In genomic region chr15:68819451-68820204, GRCh38 we compare ENCODE assay signal across 8 cellular contexts. TPM values are rescaled to one million over a fixed set of nuclear protein-coding genes. Genes with fewer than 3 reads are reported as not detected.
A peak's percentile ranks its signal among the peaks of the same experiment; 100 is the strongest.
DNase-seq lines count a peak whose midpoint lies in the region; ATAC-seq and TF ChIP-seq lines count a peak whose summit lies in the region.

No MANE protein-coding gene starts in this region.

- H3K27me3 ChIP-seq in dorsolateral prefrontal cortex: no peaks in the 10 kb centered on the region
- H3K27me3 ChIP-seq in lower lobe of right lung (ENCODE audit: low read depth): no peaks in the 10 kb centered on the region

- H3K36me3 ChIP-seq in lower lobe of right lung: no peaks in the 10 kb centered on the region

- H3K9me3 Mint-ChIP-seq in activated CD4-positive, alpha-beta T cell treated with anti-CD3 and anti-CD28 coated beads, Interleukin-2, amount 10 ng/mL, durations not matched to agents 7 days and 5 days: no peaks in the 10 kb centered on the region
- no peaks in the 10 kb centered on the region for H3K9me3 Mint-ChIP-seq in stimulated activated effector memory CD8-positive, alpha-beta T cell treated with anti-CD3 and anti-CD28 coated beads, Interleukin-12 subunit alpha, Interleukin-12 subunit beta, amount 100 ng/mL, for 72 hours

- H3K4me3 ChIP-seq in dorsolateral prefrontal cortex (peak overlapping the region; percentile 68 to 99 (median 91)), lower lobe of right lung (peak overlapping the region; percentile 96)

- TF ChIP-seq CTCF in dorsolateral prefrontal cortex (IDR thresholded peaks at IDR 0.05 in 54 of 56, conservative IDR thresholded peaks at IDR 0.05 in 2 of 56; ENCODE audit: low read depth in 1 of 56, partially characterized antibody in 56 of 56) (no peak), lower lobe of right lung (IDR thresholded peaks at IDR 0.05) (no peak)

- no peaks in the 10 kb centered on the region for H3K27me3 Mint-ChIP-seq in activated CD4-positive, alpha-beta T cell treated with anti-CD3 and anti-CD28 coated beads, Interleukin-2, amount 10 ng/mL, durations not matched to agents 7 days and 5 days

- ATAC-seq in lower lobe of right lung (peak in 1 of 2 donors; percentile 3), GM21447 (IDR thresholded peaks at IDR 0.05; ENCODE audit: unreplicated experiment) (no peak)
- ATAC-seq in stimulated activated effector memory CD8-positive, alpha-beta T cell treated with anti-CD3 and anti-CD28 coated beads, Interleukin-12 subunit alpha, Interleukin-12 subunit beta, amount 100 ng/mL, for 72 hours: no peak

- POLR2A ChIA-PET in activated CD4-positive, alpha-beta T cell treated with anti-CD3 and anti-CD28 coated beads, Interleukin-2, amount 10 ng/mL, durations not matched to agents 7 days and 5 days (lab: Charles Lee): interaction anchor here (0.6 kb wide), 2 partner anchors 21 to 25 kb away, joined by 3 read pairs; no protein-coding TSS in a partner anchor

- H3K36me3 Mint-ChIP-seq in activated CD4-positive, alpha-beta T cell treated with anti-CD3 and anti-CD28 coated beads, Interleukin-2, amount 10 ng/mL, durations not matched to agents 7 days and 5 days (ENCODE audit: low read depth): peaks cover 22% of the 10 kb centered on the region
- peaks cover 45% of the 10 kb centered on the region for H3K36me3 Mint-ChIP-seq in stimulated activated effector memory CD8-positive, alpha-beta T cell treated with anti-CD3 and anti-CD28 coated beads, Interleukin-12 subunit alpha, Interleukin-12 subunit beta, amount 100 ng/mL, for 72 hours

- H3K4me1 ChIP-seq in lower lobe of right lung: peaks cover 37% of the 10 kb centered on the region

- peak overlapping the region; percentile 97 for H3K27ac Mint-ChIP-seq in activated CD4-positive, alpha-beta T cell treated with anti-CD3 and anti-CD28 coated beads, Interleukin-2, amount 10 ng/mL, durations not matched to agents 7 days and 5 days
- H3K27ac Mint-ChIP-seq in stimulated activated effector memory CD8-positive, alpha-beta T cell treated with anti-CD3 and anti-CD28 coated beads, Interleukin-12 subunit alpha, Interleukin-12 subunit beta, amount 100 ng/mL, for 72 hours: peak overlapping the region; percentile 99

- H3K27ac ChIP-seq in dorsolateral prefrontal cortex (peak overlapping the region; percentile 95 to 100 (median 99)), lower lobe of right lung (peak overlapping the region; percentile 99)

- no peaks in the 10 kb centered on the region for H3K9me3 ChIP-seq in lower lobe of right lung

- intact Hi-C loops in dorsolateral prefrontal cortex (cut with DNase I) (loop anchor here (2.0 to 10.0 kb wide), 6 partner anchors 23 to 635 kb away; partner anchors contain the start of gene RPLP1 (in 1 of the 2)), lower lobe of right lung (cut with DNase I) (no loop called here)

- CTCF ChIA-PET in activated CD4-positive, alpha-beta T cell treated with anti-CD3 and anti-CD28 coated beads, Interleukin-2, amount 10 ng/mL, durations not matched to agents 7 days and 5 days (lab: Charles Lee): interaction anchor here (0.6 to 1.7 kb wide), 4 partner anchors 9 to 63 kb away, joined by 3 to 5 read pairs (median 3); no protein-coding TSS in a partner anchor

- peak; percentile 46 to 86 (median 83) for DNase-seq in NCI-H1417 (lab: John Stamatoyannopoulos, UW)
- DNase-seq in NCI-H1417 treated with DMSO at 0.1 percent for 48 hours (lab: John Stamatoyannopoulos, UW): no peak
- DNase-seq in MV-4-11 (lab: John Stamatoyannopoulos, UW): peak; percentile 38
- DNase-seq in activated CD4-positive, alpha-beta T cell treated with anti-CD3 and anti-CD28 coated beads, Interleukin-2, amount 10 ng/mL, durations not matched to agents 7 days and 5 days: peak; percentile 31
- DNase-seq in dorsolateral prefrontal cortex: peak in 2 of 10 donors; percentile 42 to 59
- peak; percentile 65 for DNase-seq in lower lobe of right lung
- DNase-seq in stimulated activated effector memory CD8-positive, alpha-beta T cell treated with anti-CD3 and anti-CD28 coated beads, Interleukin-12 subunit alpha, Interleukin-12 subunit beta, amount 100 ng/mL, for 72 hours (ENCODE audit: low spot score in 2 of 2): peak; percentile 34 to 75

- peaks cover 42% of the 10 kb centered on the region for H3K4me1 Mint-ChIP-seq in activated CD4-positive, alpha-beta T cell treated with anti-CD3 and anti-CD28 coated beads, Interleukin-2, amount 10 ng/mL, durations not matched to agents 7 days and 5 days
- H3K4me1 Mint-ChIP-seq in stimulated activated effector memory CD8-positive, alpha-beta T cell treated with anti-CD3 and anti-CD28 coated beads, Interleukin-12 subunit alpha, Interleukin-12 subunit beta, amount 100 ng/mL, for 72 hours: peaks cover 35% of the 10 kb centered on the region

- peak overlapping the region; percentile 90 for H3K4me3 Mint-ChIP-seq in activated CD4-positive, alpha-beta T cell treated with anti-CD3 and anti-CD28 coated beads, Interleukin-2, amount 10 ng/mL, durations not matched to agents 7 days and 5 days
- peak overlapping the region; percentile 97 for H3K4me3 Mint-ChIP-seq in stimulated activated effector memory CD8-positive, alpha-beta T cell treated with anti-CD3 and anti-CD28 coated beads, Interleukin-12 subunit alpha, Interleukin-12 subunit beta, amount 100 ng/mL, for 72 hours

RNA-seq across cellular contexts. Expression of gene ANP32A, which starts 1.1 kb away (rescaled TPM):
- total RNA-seq in activated CD4-positive, alpha-beta T cell treated with anti-CD3 and anti-CD28 coated beads, Interleukin-2, amount 10 ng/mL, durations not matched to agents 7 days and 5 days: 100 to 1,000 TPM; 219 to 286 TPM
- total RNA-seq in dorsolateral prefrontal cortex (100 to 1,000 TPM in 110 of 120 experiments, 10 to 100 TPM in 10; 83.9 to 167 (median 121) TPM), lower lobe of right lung (129 TPM)
